3 cellular contexts compared by ENCODE assay signal in genomic region chr3:58350627-58351013, GRCh38.
TF ChIP-seq lines count a peak whose summit lies in the region.

No MANE protein-coding gene starts in this region.

TF ChIP-seq in SK-N-SH treated with all-trans-retinoic acid at 6 μM for 48 hours, 23 proteins besides CTCF, POLR2A, EP300 and RAD21:
- TF ChIP-seq SNAI2 (CRISPR knock-in tag; IDR thresholded peaks at IDR 0.05): no peak
- no peak for TF ChIP-seq ISL1 (CRISPR knock-in tag; IDR thresholded peaks at IDR 0.05)
- no peak for TF ChIP-seq ARNTL (CRISPR knock-in tag; IDR thresholded peaks at IDR 0.05; ENCODE audit: borderline replicate concordance, low read depth)
- TF ChIP-seq ZNF70 (CRISPR knock-in tag; IDR thresholded peaks at IDR 0.05): no peak
- TF ChIP-seq OSR1 (CRISPR knock-in tag; IDR thresholded peaks at IDR 0.05): no peak
- TF ChIP-seq ZNF565 (CRISPR knock-in tag; conservative IDR thresholded peaks at IDR 0.05; ENCODE audit: low read depth): no peak
- no peak for TF ChIP-seq ESRRG (CRISPR knock-in tag; IDR thresholded peaks at IDR 0.05)
- no peak for TF ChIP-seq TOX (CRISPR knock-in tag; IDR thresholded peaks at IDR 0.05; ENCODE audit: borderline replicate concordance)
- TF ChIP-seq CSDC2 (CRISPR knock-in tag; IDR thresholded peaks at IDR 0.05): no peak
- no peak for TF ChIP-seq ZFP3 (CRISPR knock-in tag; IDR thresholded peaks at IDR 0.05)
- TF ChIP-seq GLIS3 (CRISPR knock-in tag; IDR thresholded peaks at IDR 0.05): no peak
- no peak for TF ChIP-seq ZNF8 (CRISPR knock-in tag; IDR thresholded peaks at IDR 0.05)
- TF ChIP-seq PPARA (CRISPR knock-in tag; IDR thresholded peaks at IDR 0.05; ENCODE audit: borderline replicate concordance): no peak
- no peak for TF ChIP-seq BACH2 (CRISPR knock-in tag; IDR thresholded peaks at IDR 0.05; ENCODE audit: borderline replicate concordance)
- TF ChIP-seq PATZ1 (CRISPR knock-in tag; IDR thresholded peaks at IDR 0.05; ENCODE audit: borderline replicate concordance): no peak
- no peak for TF ChIP-seq CSRNP3 (CRISPR knock-in tag; IDR thresholded peaks at IDR 0.05)
- no peak for TF ChIP-seq TCF4 (CRISPR knock-in tag; IDR thresholded peaks at IDR 0.05; ENCODE audit: borderline replicate concordance)
- no peak for TF ChIP-seq POU6F1 (CRISPR knock-in tag; IDR thresholded peaks at IDR 0.05; ENCODE audit: borderline replicate concordance, low read depth)
- no peak for TF ChIP-seq RARB (CRISPR knock-in tag; IDR thresholded peaks at IDR 0.05)
TF ChIP-seq in SK-N-SH treated with all-trans-retinoic acid at 6 μM for 48 hours: peak in this region for 0.

TF ChIP-seq in SK-N-SH, 30 proteins besides CTCF, POLR2A, EP300 and RAD21:
- TF ChIP-seq RCOR1 (IDR thresholded peaks at IDR 0.05; ENCODE audit: low read length) (no peak), IRF3 (IDR thresholded peaks at IDR 0.05; ENCODE audit: low read depth, low read length) (no peak), NFIC (IDR thresholded peaks at IDR 0.05; ENCODE audit: borderline replicate concordance) (no peak), NRF1 (IDR thresholded peaks at IDR 0.05; ENCODE audit: low read depth, low read length) (no peak), JUND (IDR thresholded peaks at IDR 0.05) (no peak), SIN3A (IDR thresholded peaks at IDR 0.05; ENCODE audit: borderline replicate concordance, low read depth, low read length) (no peak), ZBTB33 (IDR thresholded peaks at IDR 0.05; ENCODE audit: borderline replicate concordance, low read depth) (no peak), ELF1 (IDR thresholded peaks at IDR 0.05) (no peak)

TF ChIP-seq in GM12878, 131 proteins besides CTCF, POLR2A, EP300 and RAD21:
- TF ChIP-seq RUNX3 (IDR thresholded peaks at IDR 0.05; ENCODE audit: low read length) (peak; percentile 38; the same call in 1 of the 2 replicates), SPI1 (IDR thresholded peaks at IDR 0.05; ENCODE audit: borderline replicate concordance, insufficient read depth, low read depth, low read length) (no peak)
